In the genomic region with DNA sequence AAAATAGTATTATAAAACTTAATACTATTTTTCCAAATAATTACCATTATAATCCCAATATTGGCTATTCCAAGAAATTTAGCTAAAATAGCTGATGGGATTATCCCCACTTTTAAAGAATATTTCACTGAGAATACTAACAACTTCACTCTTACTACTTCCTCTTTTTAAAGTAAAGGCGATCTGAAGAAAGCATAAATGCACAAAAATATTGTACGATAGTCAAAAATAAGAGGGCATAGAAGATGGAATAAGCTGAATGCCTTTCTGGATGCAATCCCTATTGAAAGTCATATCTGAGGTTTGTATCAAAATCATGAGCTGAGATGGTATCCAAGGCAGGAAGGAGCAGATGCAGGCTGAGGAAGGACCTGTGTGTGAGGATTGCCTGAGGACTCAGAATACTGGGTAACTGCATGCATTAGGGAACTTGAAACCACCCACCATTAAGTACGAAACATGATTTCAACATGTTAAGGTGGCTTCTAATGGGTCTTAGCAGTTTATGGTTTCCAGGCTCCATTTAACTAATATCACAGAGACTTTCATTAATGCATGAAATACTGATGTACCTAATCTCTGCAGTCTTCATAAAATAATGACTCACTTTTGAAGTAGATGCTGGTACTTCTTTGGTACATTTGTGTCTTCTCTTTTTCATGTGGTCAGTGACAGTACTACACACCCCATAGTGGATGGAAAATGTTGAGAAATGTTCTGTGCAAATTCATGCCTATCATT, we compare ENCODE assay signal across 8 cellular contexts. TPM values are rescaled to one million over a fixed set of nuclear protein-coding genes. Genes with fewer than 3 reads are reported as not detected.
DNase-seq lines count a peak whose midpoint lies in the region; ATAC-seq and TF ChIP-seq lines count a peak whose summit lies in the region.

No MANE protein-coding gene starts in this region.

- H3K9me3 Mint-ChIP-seq in naive B cell, result no peaks in the 10 kb centered on the region

- peaks cover 21 to 35% (median 31%) of the 10 kb centered on the region in 3 donors for H3K27me3 Mint-ChIP-seq in naive B cell

- peak overlapping the region; percentile 55 to 88 (median 79) for H3K27ac Mint-ChIP-seq in naive B cell

- peak; percentile 12 for DNase-seq in NCI-H82 (lab: John Stamatoyannopoulos, UW)
- DNase-seq in NCI-H82 treated with DMSO at 0.1 percent for 48 hours (lab: John Stamatoyannopoulos, UW; ENCODE audit: unreplicated experiment), result no peak
- peak; percentile 54 for DNase-seq in naive B cell
- no peak for DNase-seq in GM19240 (ENCODE audit: insufficient read length, low spot score)
- DNase-seq in 8988T, result no peak
- DNase-seq in LoVo (ENCODE audit: low spot score), result no peak

- H3K4me1 Mint-ChIP-seq in naive B cell, result peaks cover 5 to 13% (median 12%) of the 10 kb centered on the region in 3 donors

- peak; percentile 38 for ATAC-seq in HG03039 (IDR thresholded peaks at IDR 0.05; ENCODE audit: unreplicated experiment)
- ATAC-seq in SK-N-SH treated with all-trans-retinoic acid at 6 μM for 48 hours, result peak; percentile 13; the same call in 1 of the 3 replicates
- ATAC-seq in naive B cell (ENCODE audit: low read depth in 2 of 2), result peak; percentile 83 to 84

- no peaks in the 10 kb centered on the region for H3K36me3 Mint-ChIP-seq in naive B cell

- H3K4me3 Mint-ChIP-seq in naive B cell, result peak overlapping the region in 7 of 8 donors; percentile 56 to 89 (median 72)

TF ChIP-seq in SK-N-SH treated with all-trans-retinoic acid at 6 μM for 48 hours, 23 proteins besides CTCF, POLR2A, EP300 and RAD21:
- TF ChIP-seq, protein P1, sequence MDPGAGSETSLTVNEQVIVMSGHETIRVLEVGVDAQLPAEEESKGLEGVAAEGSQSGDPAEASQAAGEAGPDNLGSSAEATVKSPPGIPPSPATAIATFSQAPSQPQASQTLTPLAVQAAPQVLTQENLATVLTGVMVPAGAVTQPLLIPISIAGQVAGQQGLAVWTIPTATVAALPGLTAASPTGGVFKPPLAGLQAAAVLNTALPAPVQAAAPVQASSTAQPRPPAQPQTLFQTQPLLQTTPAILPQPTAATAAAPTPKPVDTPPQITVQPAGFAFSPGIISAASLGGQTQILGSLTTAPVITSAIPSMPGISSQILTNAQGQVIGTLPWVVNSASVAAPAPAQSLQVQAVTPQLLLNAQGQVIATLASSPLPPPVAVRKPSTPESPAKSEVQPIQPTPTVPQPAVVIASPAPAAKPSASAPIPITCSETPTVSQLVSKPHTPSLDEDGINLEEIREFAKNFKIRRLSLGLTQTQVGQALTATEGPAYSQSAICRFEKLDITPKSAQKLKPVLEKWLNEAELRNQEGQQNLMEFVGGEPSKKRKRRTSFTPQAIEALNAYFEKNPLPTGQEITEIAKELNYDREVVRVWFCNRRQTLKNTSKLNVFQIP (CRISPR knock-in tag; IDR thresholded peaks at IDR 0.05; ENCODE audit: borderline replicate concordance, low read depth), result no peak
- 0 out of 2 replicates have a peak, but pooled peaks have one; percentile 37 for TF ChIP-seq TOX (CRISPR knock-in tag; IDR thresholded peaks at IDR 0.05; ENCODE audit: borderline replicate concordance)
TF ChIP-seq in SK-N-SH treated with all-trans-retinoic acid at 6 μM for 48 hours: peak in this region for 1.

RNA-seq across cellular contexts. Expression of a gene that starts 29.6 kb away (rescaled TPM):
- polyA plus RNA-seq in naive B cell (ENCODE audit: low read depth in 6 of 6), result 100 to 1,000 TPM in 4 of 6 donors, 10 to 100 TPM in 2; 55.5 to 355 (median 116) TPM

Comparison
In these comparisons a context has a peak if more than half of its experiments do, and no peak if none do; other contexts are left out.
1. DNase-seq: peak in NCI-H82 (single experiment) and naive B cell (single experiment); none in NCI-H82 treated with DMSO at 0.1 percent for 48 hours (single experiment), GM19240 (single experiment), 8988T (single experiment) and LoVo (single experiment).
2. ATAC-seq: peak in every context shown above with its lines; median percentile 84 in naive B cell; 38 in HG03039; 13 in SK-N-SH treated with all-trans-retinoic acid at 6 μM for 48 hours.